Comparison of ENCODE assay signal across 4 cellular contexts in the genomic region with DNA sequence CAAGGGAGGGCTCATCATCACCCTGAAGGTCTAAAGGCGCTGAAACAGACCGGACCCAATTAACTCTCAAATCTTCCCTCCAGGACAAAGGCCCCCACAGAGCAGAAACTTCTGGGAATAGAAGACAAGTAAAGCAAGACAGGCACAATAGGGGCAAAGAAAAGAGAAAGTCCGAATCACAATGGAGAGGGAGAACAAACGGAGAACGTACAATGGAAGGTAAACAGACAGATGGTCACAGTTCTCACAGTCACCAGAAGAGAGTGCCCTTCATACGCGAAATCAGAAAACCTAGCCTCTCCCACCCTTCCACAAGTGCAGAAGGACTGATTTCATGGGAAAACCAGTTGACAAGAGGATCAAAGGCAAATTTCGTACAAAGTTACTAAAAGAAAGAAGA. TPM values are rescaled to one million over a fixed set of nuclear protein-coding genes. Genes with fewer than 3 reads are reported as not detected.
"Had no signal": no experiment of that assay in that cellular context is flagged by ENCODE, and none has a peak within 500 bp of the region (broad histone marks: within the 10 kb centered on the region; RNA-seq: fewer than 3 reads in every experiment).

No MANE protein-coding gene starts in this region.

RNA-seq across cellular contexts. Expression of gene PNMA6F, which starts 35.9 kb away (rescaled TPM):
- total RNA-seq: LHCN-M2, M059J, MCF 10A, NCI-H460 had no signal
